Comparison of ENCODE assay signal across 1 cellular context in genomic region chr12:8907513-8907912, GRCh38.
TF ChIP-seq lines count a peak whose summit lies in the region.

No MANE protein-coding gene starts in this region.

TF ChIP-seq in H1, 55 proteins besides CTCF, POLR2A, EP300 and RAD21:
- TF ChIP-seq TBP (IDR thresholded peaks at IDR 0.05; ENCODE audit: low read depth, low read length) = 0 out of 2 replicates have a peak, but pooled peaks have one; percentile 16
- no peak for TF ChIP-seq CBX8 (IDR thresholded peaks at IDR 0.05; ENCODE audit: borderline replicate concordance, low read depth, low read length)
